In the genomic region with DNA sequence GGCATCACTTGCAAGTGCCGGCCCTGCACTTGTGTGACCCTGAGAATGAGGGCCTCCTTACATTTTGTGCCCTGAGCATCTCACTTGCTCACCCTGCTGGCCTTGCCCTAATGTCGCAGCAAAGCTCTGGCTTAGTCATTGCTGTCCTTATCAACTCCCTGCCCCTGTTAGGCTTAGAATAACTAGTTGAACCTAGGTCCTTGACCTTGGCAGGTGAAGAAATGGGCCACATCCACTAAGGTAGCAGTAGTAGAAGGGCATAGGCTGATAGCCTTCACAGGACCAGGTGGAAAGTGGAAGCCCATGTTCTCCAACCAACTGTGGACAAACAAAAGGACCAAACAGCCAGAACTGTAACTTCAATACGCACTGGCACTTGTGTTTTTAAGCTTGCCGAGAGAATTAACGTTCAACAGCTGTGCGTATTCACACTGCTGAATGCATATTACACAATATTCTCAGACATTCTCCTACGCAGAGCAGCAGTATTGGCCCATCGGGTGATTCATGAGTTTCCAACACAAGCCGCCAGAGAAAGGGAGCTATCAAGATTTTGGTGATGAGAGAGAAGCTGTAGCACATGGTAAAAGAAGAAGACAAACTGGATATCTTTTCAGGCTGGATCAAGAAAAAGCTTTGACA, we compare ENCODE assay signal across 1 cellular context.
A peak's percentile ranks its signal among the peaks of the same experiment; 100 is the strongest.
TF ChIP-seq lines count a peak whose summit lies in the region.

No MANE protein-coding gene starts in this region.

TF ChIP-seq in K562, 482 proteins besides CTCF, POLR2A, EP300 and RAD21 (continued from another document and continues in another):
- TF ChIP-seq RBM14 (IDR thresholded peaks at IDR 0.05; ENCODE audit: borderline replicate concordance, insufficient read depth, low read depth, low read length): no peak
- TF ChIP-seq MECOM (CRISPR knock-in tag; IDR thresholded peaks at IDR 0.05): no peak
- TF ChIP-seq ZNF695 (CRISPR knock-in tag; IDR thresholded peaks at IDR 0.05): no peak
- peak; percentile 83; the same call in 1 of the 2 replicates for TF ChIP-seq NBN (IDR thresholded peaks at IDR 0.05; ENCODE audit: low read depth)
- no peak for TF ChIP-seq MYBL2 (IDR thresholded peaks at IDR 0.05; ENCODE audit: low read depth)
- no peak for TF ChIP-seq MYBL2 (CRISPR knock-in tag; IDR thresholded peaks at IDR 0.05; ENCODE audit: borderline replicate concordance)
- peak; percentile 22; the same call in 1 of the 2 replicates for TF ChIP-seq TAL1 (IDR thresholded peaks at IDR 0.05)
- no peak for TF ChIP-seq SUPT5H (IDR thresholded peaks at IDR 0.05)
- peak; percentile 18; the same call in 1 of the 2 replicates for TF ChIP-seq MEF2D (tag; conservative IDR thresholded peaks at IDR 0.05; ENCODE audit: low read depth)
- no peak for TF ChIP-seq ZNF253 (CRISPR knock-in tag; conservative IDR thresholded peaks at IDR 0.05)
- TF ChIP-seq ZNF668 (CRISPR knock-in tag; IDR thresholded peaks at IDR 0.05): no peak
- peak; percentile 69; the same call in 1 of the 2 replicates for TF ChIP-seq ARID2 (IDR thresholded peaks at IDR 0.05)
- TF ChIP-seq FOXA1 (IDR thresholded peaks at IDR 0.05; ENCODE audit: borderline replicate concordance): no peak
- TF ChIP-seq, protein P1, sequence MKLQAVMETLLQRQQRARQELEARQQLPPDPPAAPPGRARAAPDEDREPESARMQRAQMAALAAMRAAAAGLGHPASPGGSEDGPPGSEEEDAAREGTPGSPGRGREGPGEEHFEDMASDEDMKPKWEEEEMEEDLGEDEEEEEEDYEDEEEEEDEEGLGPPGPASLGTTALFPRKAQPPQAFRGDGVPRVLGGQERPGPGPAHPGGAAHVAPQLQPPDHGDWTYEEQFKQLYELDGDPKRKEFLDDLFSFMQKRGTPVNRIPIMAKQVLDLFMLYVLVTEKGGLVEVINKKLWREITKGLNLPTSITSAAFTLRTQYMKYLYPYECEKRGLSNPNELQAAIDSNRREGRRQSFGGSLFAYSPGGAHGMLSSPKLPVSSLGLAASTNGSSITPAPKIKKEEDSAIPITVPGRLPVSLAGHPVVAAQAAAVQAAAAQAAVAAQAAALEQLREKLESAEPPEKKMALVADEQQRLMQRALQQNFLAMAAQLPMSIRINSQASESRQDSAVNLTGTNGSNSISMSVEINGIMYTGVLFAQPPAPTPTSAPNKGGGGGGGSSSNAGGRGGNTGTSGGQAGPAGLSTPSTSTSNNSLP (IDR thresholded peaks at IDR 0.05; ENCODE audit: borderline replicate concordance, low read depth, low read length): no peak
- TF ChIP-seq, protein P2, sequence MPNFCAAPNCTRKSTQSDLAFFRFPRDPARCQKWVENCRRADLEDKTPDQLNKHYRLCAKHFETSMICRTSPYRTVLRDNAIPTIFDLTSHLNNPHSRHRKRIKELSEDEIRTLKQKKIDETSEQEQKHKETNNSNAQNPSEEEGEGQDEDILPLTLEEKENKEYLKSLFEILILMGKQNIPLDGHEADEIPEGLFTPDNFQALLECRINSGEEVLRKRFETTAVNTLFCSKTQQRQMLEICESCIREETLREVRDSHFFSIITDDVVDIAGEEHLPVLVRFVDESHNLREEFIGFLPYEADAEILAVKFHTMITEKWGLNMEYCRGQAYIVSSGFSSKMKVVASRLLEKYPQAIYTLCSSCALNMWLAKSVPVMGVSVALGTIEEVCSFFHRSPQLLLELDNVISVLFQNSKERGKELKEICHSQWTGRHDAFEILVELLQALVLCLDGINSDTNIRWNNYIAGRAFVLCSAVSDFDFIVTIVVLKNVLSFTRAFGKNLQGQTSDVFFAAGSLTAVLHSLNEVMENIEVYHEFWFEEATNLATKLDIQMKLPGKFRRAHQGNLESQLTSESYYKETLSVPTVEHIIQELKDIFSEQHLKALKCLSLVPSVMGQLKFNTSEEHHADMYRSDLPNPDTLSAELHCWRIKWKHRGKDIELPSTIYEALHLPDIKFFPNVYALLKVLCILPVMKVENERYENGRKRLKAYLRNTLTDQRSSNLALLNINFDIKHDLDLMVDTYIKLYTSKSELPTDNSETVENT (CRISPR knock-in tag; IDR thresholded peaks at IDR 0.05): no peak
- TF ChIP-seq, protein P3, sequence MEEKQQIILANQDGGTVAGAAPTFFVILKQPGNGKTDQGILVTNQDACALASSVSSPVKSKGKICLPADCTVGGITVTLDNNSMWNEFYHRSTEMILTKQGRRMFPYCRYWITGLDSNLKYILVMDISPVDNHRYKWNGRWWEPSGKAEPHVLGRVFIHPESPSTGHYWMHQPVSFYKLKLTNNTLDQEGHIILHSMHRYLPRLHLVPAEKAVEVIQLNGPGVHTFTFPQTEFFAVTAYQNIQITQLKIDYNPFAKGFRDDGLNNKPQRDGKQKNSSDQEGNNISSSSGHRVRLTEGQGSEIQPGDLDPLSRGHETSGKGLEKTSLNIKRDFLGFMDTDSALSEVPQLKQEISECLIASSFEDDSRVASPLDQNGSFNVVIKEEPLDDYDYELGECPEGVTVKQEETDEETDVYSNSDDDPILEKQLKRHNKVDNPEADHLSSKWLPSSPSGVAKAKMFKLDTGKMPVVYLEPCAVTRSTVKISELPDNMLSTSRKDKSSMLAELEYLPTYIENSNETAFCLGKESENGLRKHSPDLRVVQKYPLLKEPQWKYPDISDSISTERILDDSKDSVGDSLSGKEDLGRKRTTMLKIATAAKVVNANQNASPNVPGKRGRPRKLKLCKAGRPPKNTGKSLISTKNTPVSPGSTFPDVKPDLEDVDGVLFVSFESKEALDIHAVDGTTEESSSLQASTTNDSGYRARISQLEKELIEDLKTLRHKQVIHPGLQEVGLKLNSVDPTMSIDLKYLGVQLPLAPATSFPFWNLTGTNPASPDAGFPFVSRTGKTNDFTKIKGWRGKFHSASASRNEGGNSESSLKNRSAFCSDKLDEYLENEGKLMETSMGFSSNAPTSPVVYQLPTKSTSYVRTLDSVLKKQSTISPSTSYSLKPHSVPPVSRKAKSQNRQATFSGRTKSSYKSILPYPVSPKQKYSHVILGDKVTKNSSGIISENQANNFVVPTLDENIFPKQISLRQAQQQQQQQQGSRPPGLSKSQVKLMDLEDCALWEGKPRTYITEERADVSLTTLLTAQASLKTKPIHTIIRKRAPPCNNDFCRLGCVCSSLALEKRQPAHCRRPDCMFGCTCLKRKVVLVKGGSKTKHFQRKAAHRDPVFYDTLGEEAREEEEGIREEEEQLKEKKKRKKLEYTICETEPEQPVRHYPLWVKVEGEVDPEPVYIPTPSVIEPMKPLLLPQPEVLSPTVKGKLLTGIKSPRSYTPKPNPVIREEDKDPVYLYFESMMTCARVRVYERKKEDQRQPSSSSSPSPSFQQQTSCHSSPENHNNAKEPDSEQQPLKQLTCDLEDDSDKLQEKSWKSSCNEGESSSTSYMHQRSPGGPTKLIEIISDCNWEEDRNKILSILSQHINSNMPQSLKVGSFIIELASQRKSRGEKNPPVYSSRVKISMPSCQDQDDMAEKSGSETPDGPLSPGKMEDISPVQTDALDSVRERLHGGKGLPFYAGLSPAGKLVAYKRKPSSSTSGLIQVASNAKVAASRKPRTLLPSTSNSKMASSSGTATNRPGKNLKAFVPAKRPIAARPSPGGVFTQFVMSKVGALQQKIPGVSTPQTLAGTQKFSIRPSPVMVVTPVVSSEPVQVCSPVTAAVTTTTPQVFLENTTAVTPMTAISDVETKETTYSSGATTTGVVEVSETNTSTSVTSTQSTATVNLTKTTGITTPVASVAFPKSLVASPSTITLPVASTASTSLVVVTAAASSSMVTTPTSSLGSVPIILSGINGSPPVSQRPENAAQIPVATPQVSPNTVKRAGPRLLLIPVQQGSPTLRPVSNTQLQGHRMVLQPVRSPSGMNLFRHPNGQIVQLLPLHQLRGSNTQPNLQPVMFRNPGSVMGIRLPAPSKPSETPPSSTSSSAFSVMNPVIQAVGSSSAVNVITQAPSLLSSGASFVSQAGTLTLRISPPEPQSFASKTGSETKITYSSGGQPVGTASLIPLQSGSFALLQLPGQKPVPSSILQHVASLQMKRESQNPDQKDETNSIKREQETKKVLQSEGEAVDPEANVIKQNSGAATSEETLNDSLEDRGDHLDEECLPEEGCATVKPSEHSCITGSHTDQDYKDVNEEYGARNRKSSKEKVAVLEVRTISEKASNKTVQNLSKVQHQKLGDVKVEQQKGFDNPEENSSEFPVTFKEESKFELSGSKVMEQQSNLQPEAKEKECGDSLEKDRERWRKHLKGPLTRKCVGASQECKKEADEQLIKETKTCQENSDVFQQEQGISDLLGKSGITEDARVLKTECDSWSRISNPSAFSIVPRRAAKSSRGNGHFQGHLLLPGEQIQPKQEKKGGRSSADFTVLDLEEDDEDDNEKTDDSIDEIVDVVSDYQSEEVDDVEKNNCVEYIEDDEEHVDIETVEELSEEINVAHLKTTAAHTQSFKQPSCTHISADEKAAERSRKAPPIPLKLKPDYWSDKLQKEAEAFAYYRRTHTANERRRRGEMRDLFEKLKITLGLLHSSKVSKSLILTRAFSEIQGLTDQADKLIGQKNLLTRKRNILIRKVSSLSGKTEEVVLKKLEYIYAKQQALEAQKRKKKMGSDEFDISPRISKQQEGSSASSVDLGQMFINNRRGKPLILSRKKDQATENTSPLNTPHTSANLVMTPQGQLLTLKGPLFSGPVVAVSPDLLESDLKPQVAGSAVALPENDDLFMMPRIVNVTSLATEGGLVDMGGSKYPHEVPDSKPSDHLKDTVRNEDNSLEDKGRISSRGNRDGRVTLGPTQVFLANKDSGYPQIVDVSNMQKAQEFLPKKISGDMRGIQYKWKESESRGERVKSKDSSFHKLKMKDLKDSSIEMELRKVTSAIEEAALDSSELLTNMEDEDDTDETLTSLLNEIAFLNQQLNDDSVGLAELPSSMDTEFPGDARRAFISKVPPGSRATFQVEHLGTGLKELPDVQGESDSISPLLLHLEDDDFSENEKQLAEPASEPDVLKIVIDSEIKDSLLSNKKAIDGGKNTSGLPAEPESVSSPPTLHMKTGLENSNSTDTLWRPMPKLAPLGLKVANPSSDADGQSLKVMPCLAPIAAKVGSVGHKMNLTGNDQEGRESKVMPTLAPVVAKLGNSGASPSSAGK (IDR thresholded peaks at IDR 0.05): peak; percentile 72
- TF ChIP-seq SRSF9 (IDR thresholded peaks at IDR 0.05; ENCODE audit: borderline replicate concordance, low read depth, low read length): no peak
- TF ChIP-seq, protein P4, sequence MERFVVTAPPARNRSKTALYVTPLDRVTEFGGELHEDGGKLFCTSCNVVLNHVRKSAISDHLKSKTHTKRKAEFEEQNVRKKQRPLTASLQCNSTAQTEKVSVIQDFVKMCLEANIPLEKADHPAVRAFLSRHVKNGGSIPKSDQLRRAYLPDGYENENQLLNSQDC (CRISPR knock-in tag; IDR thresholded peaks at IDR 0.05): no peak
- 0 out of 2 replicates have a peak, but pooled peaks have one; percentile 20 for TF ChIP-seq OTX1 (CRISPR knock-in tag; IDR thresholded peaks at IDR 0.05)
- TF ChIP-seq MTF1 (CRISPR knock-in tag; IDR thresholded peaks at IDR 0.05; ENCODE audit: borderline replicate concordance): no peak
- TF ChIP-seq SMARCC2 (IDR thresholded peaks at IDR 0.05; ENCODE audit: low read depth): peak; percentile 81; the same call in 1 of the 2 replicates
- peak; percentile 84 for TF ChIP-seq MAFG (tag; conservative IDR thresholded peaks at IDR 0.05)
- no peak for TF ChIP-seq HLTF (IDR thresholded peaks at IDR 0.05)
- TF ChIP-seq THRAP3 (IDR thresholded peaks at IDR 0.05; ENCODE audit: borderline replicate concordance): no peak
- TF ChIP-seq POLR2H (tag; IDR thresholded peaks at IDR 0.05; ENCODE audit: low read depth): no peak
- no peak for TF ChIP-seq NFXL1 (CRISPR knock-in tag; IDR thresholded peaks at IDR 0.05)
- peak; percentile 71 for TF ChIP-seq HNRNPLL (IDR thresholded peaks at IDR 0.05; ENCODE audit: low read depth, low read length, poor library complexity, severe bottlenecking)
- TF ChIP-seq GATAD2B (IDR thresholded peaks at IDR 0.05; ENCODE audit: borderline replicate concordance): 0 out of 2 replicates have a peak, but pooled peaks have one; percentile 42
- TF ChIP-seq STAG1 (CRISPR knock-in tag; IDR thresholded peaks at IDR 0.05; ENCODE audit: borderline replicate concordance): no peak
- TF ChIP-seq, protein P5, sequence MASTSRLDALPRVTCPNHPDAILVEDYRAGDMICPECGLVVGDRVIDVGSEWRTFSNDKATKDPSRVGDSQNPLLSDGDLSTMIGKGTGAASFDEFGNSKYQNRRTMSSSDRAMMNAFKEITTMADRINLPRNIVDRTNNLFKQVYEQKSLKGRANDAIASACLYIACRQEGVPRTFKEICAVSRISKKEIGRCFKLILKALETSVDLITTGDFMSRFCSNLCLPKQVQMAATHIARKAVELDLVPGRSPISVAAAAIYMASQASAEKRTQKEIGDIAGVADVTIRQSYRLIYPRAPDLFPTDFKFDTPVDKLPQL (IDR thresholded peaks at IDR 0.05; ENCODE audit: extremely low read depth, insufficient read length): no peak
- TF ChIP-seq, protein P6, sequence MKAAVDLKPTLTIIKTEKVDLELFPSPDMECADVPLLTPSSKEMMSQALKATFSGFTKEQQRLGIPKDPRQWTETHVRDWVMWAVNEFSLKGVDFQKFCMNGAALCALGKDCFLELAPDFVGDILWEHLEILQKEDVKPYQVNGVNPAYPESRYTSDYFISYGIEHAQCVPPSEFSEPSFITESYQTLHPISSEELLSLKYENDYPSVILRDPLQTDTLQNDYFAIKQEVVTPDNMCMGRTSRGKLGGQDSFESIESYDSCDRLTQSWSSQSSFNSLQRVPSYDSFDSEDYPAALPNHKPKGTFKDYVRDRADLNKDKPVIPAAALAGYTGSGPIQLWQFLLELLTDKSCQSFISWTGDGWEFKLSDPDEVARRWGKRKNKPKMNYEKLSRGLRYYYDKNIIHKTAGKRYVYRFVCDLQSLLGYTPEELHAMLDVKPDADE (conservative IDR thresholded peaks at IDR 0.05; ENCODE audit: control insufficient read depth, low read depth, low read length): no peak
- no peak for TF ChIP-seq SMARCB1 (IDR thresholded peaks at IDR 0.05; ENCODE audit: insufficient read length, low read depth)
- TF ChIP-seq TRIM24 (IDR thresholded peaks at IDR 0.05): peak; percentile 81 to 89
- TF ChIP-seq ZNF76 (CRISPR knock-in tag; IDR thresholded peaks at IDR 0.05; ENCODE audit: borderline replicate concordance): no peak
